Comparison of ENCODE assay signal across 1 cellular context in genomic region chr1:44648514-44649250, GRCh38.
TF ChIP-seq lines count a peak whose summit lies in the region.

No MANE protein-coding gene starts in this region.

TF ChIP-seq in H1, 55 proteins besides CTCF, POLR2A, EP300 and RAD21:
- TF ChIP-seq ATF3 (IDR thresholded peaks at IDR 0.05; ENCODE audit: insufficient read depth, low read depth, low read length) (no peak), SIN3A (conservative IDR thresholded peaks at IDR 0.05 in 1 of 2, IDR thresholded peaks at IDR 0.05 in 1 of 2; ENCODE audit: low read depth in 1 of 2, low read length in 2 of 2) (no peak), SP2 (IDR thresholded peaks at IDR 0.05; ENCODE audit: low read length) (no peak), JUND (IDR thresholded peaks at IDR 0.05; ENCODE audit: low read length) (no peak), CHD1 (IDR thresholded peaks at IDR 0.05; ENCODE audit: low read depth, low read length) (no peak), CTBP2 (IDR thresholded peaks at IDR 0.05; ENCODE audit: borderline replicate concordance, insufficient read depth, insufficient read length, low read length) (no peak), PHF8 (conservative IDR thresholded peaks at IDR 0.05; ENCODE audit: low read depth, low read length) (no peak), RBBP5 (IDR thresholded peaks at IDR 0.05; ENCODE audit: borderline replicate concordance, low read depth, low read length) (no peak), TAF7 (optimal IDR thresholded peaks at IDR 0.05; ENCODE audit: borderline replicate concordance, low read depth, low read length) (no peak), SP1 (IDR thresholded peaks at IDR 0.05; ENCODE audit: low read depth, low read length) (no peak), TBP (IDR thresholded peaks at IDR 0.05; ENCODE audit: low read depth, low read length) (no peak), ZNF274 (IDR thresholded peaks at IDR 0.05; ENCODE audit: borderline replicate concordance, extremely low read depth, low read length) (no peak), KDM5A (IDR thresholded peaks at IDR 0.05; ENCODE audit: low read length) (no peak)
- TF ChIP-seq, protein P1, sequence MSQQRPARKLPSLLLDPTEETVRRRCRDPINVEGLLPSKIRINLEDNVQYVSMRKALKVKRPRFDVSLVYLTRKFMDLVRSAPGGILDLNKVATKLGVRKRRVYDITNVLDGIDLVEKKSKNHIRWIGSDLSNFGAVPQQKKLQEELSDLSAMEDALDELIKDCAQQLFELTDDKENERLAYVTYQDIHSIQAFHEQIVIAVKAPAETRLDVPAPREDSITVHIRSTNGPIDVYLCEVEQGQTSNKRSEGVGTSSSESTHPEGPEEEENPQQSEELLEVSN (IDR thresholded peaks at IDR 0.05) = no peak
- TF ChIP-seq, protein P2, sequence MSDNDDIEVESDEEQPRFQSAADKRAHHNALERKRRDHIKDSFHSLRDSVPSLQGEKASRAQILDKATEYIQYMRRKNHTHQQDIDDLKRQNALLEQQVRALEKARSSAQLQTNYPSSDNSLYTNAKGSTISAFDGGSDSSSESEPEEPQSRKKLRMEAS (IDR thresholded peaks at IDR 0.05) = no peak
TF ChIP-seq in H1: peak in this region for 0.
